In genomic region chr12:10661338-10661737, GRCh38 we compare ENCODE assay signal across 24 cellular contexts. TPM values are rescaled to one million over a fixed set of nuclear protein-coding genes. Genes with fewer than 3 reads are reported as not detected.
DNase-seq lines count a peak whose midpoint lies in the region; ATAC-seq, FAIRE-seq and TF ChIP-seq lines count a peak whose summit lies in the region.
"Had no signal": no experiment of that assay in that cellular context is flagged by ENCODE, and none has a peak within 500 bp of the region (broad histone marks: within the 10 kb centered on the region; RNA-seq: fewer than 3 reads in every experiment).

No MANE protein-coding gene starts in this region.

- H3K27ac Mint-ChIP-seq in T-helper 17 cell = no peak overlapping the region
- H3K27ac Mint-ChIP-seq: activated naive CD4-positive, alpha-beta T cell treated with anti-CD3 and anti-CD28 coated beads, Interleukin-2, amount 50 U/mL, for 24 hours; brain; stimulated activated naive CD8-positive, alpha-beta T cell treated with anti-CD3 and anti-CD28 coated beads, Interleukin-15, amount 100 ng/mL, for 72 hours had no signal

- TF ChIP-seq POLR2A in right lobe of liver (IDR thresholded peaks at IDR 0.05) (no peak), HepG2 (IDR thresholded peaks at IDR 0.05; ENCODE audit: insufficient read depth in 1 of 2, low read depth in 2 of 2, low read length in 2 of 2) (no peak)

- WGBS in right lobe of liver (ENCODE audit: insufficient coverage, low coverage, low lambda C conversion rate, missing lambda C conversion rate) = 37% methylated on average over 3 of the region's 3 CpGs
- 2% methylated on average over 3 of the region's 3 CpGs for WGBS in HepG2 (ENCODE audit: low lambda C conversion rate)

- POLR2A ChIA-PET in HepG2 (lab: Yijun Ruan, JAX) = no interaction called here

- no peak overlapping the region for H3K4me2 ChIP-seq in HepG2 (ENCODE audit: low read depth, low read length)

- H3K4me3 ChIP-seq in right lobe of liver (no peak overlapping the region), HepG2 (replicated peaks in 1 of 3; ENCODE audit: insufficient read depth in 1 of 3, low read depth in 2 of 3, low read length in 3 of 3) (no peak overlapping the region), foreskin fibroblast (ENCODE audit: low read depth in 1 of 2, low read length in 2 of 2) (no peak overlapping the region), upper lobe of right lung (no peak overlapping the region)
- H3K4me3 ChIP-seq: dorsolateral prefrontal cortex, esophagus squamous epithelium had no signal

- ATAC-seq in right lobe of liver (peak in 3 of 4 donors; percentile 29 to 72 (median 36)), HepG2 (no peak), upper lobe of right lung (peak; percentile 21), T-helper 17 cell (no peak), Right ventricle myocardium inferior (no peak)
- ATAC-seq: Panc1; right cardiac atrium; stimulated activated naive CD8-positive, alpha-beta T cell treated with anti-CD3 and anti-CD28 coated beads, Interleukin-15, amount 100 ng/mL, for 72 hours had no signal

- H2AFZ ChIP-seq in HepG2 (ENCODE audit: low read length) = no peak overlapping the region

- H3K4me3 Mint-ChIP-seq in T-helper 17 cell = no peak overlapping the region
- H3K4me3 Mint-ChIP-seq: activated naive CD4-positive, alpha-beta T cell treated with anti-CD3 and anti-CD28 coated beads, Interleukin-2, amount 50 U/mL, for 24 hours; brain; IgD-negative memory B cell; stimulated activated naive CD8-positive, alpha-beta T cell treated with anti-CD3 and anti-CD28 coated beads, Interleukin-15, amount 100 ng/mL, for 72 hours had no signal

- intact Hi-C loops in right lobe of liver (cut with DNase I) = no loop called here
- intact Hi-C loops in HepG2 (cut with micrococcal nuclease; ENCODE audit: unreplicated experiment) = no loop called here
- intact Hi-C loops in upper lobe of right lung (cut with DNase I) = no loop called here
- intact Hi-C loops in Right ventricle myocardium inferior (cut with DNase I) = no loop called here

- TF ChIP-seq EP300 in HepG2 (IDR thresholded peaks at IDR 0.05; ENCODE audit: low read depth in 2 of 2, low read length in 2 of 2) = no peak
- TF ChIP-seq EP300 in HepG2 (CRISPR knock-in tag; IDR thresholded peaks at IDR 0.05; ENCODE audit: borderline replicate concordance) = no peak

- BruUV-seq in HepG2 (replicated peaks; lab: Mats Ljungman, UMichigan) = no TSS peak

- H3K9me3 ChIP-seq in right lobe of liver = no peaks in the 10 kb centered on the region
- H3K9me3 ChIP-seq in HepG2 (ENCODE audit: low read length) = 0 out of 2 replicates have a peak, but pooled peaks cover 8% of the 10 kb centered on the region
- H3K9me3 ChIP-seq in upper lobe of right lung = no peaks in the 10 kb centered on the region
- no peaks in the 10 kb centered on the region for H3K9me3 ChIP-seq in T-helper 17 cell (ENCODE audit: control insufficient read depth, low read length, poor library complexity, severe bottlenecking)
- H3K9me3 ChIP-seq: esophagus squamous epithelium had no signal

- H4K20me1 ChIP-seq in HepG2 (ENCODE audit: insufficient read depth, low read length) = no peaks in the 10 kb centered on the region

- no peak overlapping the region for H3K9ac ChIP-seq in HepG2 (ENCODE audit: insufficient read depth, low read depth, low read length)

- DNase-seq in right lobe of liver (no peak), HepG2 (ENCODE audit: low spot score) (no peak), foreskin fibroblast (peak; percentile 54 to 71), upper lobe of right lung (no peak), NCI-H2227 treated with DMSO at 0.1 percent for 48 hours (lab: John Stamatoyannopoulos, UW) (no peak), T-helper 17 cell (no peak), Right ventricle myocardium inferior (ENCODE audit: missing footprints) (no peak)
- DNase-seq: activated CD4-positive, alpha-beta T cell treated with anti-CD3 and anti-CD28 coated beads, Interleukin-2, amount 50 U/mL, for 1 hour; activated T-cell treated with anti-CD3 and anti-CD28 coated beads, Interleukin-2, amount 50 U/mL, for 1 hour; dorsolateral prefrontal cortex; esophagus squamous epithelium; hippocampal formation; kidney glomerular epithelial cell; NCI-H1092; NCI-H69; right cardiac atrium; stimulated activated CD4-positive, alpha-beta T cell treated with anti-CD3 and anti-CD28 coated beads, Interleukin-1b, Interleukin-23, amount 100 ng/mL, for 48 hours; stimulated activated naive CD8-positive, alpha-beta T cell treated with anti-CD3 and anti-CD28 coated beads, Interleukin-15, amount 100 ng/mL, for 72 hours had no signal

- in situ Hi-C loops in HepG2 (cut with HindIII; ENCODE audit: extremely low pct_ligation_motif_present, low pct_unique_long_range_greater_than_20kb) = no loop called here

- H3K27ac ChIP-seq in right lobe of liver = no peak overlapping the region
- no peak overlapping the region for H3K27ac ChIP-seq in HepG2 (ENCODE audit: extremely low read length, insufficient read depth, low read length)
- H3K27ac ChIP-seq in VCaP = peak overlapping the region; percentile 57
- H3K27ac ChIP-seq in upper lobe of right lung = no peak overlapping the region
- H3K27ac ChIP-seq: dorsolateral prefrontal cortex, esophagus squamous epithelium had no signal

- H3K27me3 ChIP-seq in right lobe of liver (peaks cover 0 to 3% of the 10 kb centered on the region in 2 donors), HepG2 (ENCODE audit: control insufficient read depth in 1 of 2, insufficient read depth in 2 of 2, low read length in 2 of 2) (no peaks in the 10 kb centered on the region), upper lobe of right lung (no peaks in the 10 kb centered on the region)
- H3K27me3 ChIP-seq: dorsolateral prefrontal cortex, esophagus squamous epithelium had no signal

- H3K27me3 Mint-ChIP-seq in T-helper 17 cell = peaks cover 51% of the 10 kb centered on the region
- H3K27me3 Mint-ChIP-seq: stimulated activated naive CD8-positive, alpha-beta T cell treated with anti-CD3 and anti-CD28 coated beads, Interleukin-15, amount 100 ng/mL, for 72 hours had no signal

- H3K36me3 Mint-ChIP-seq in T-helper 17 cell (ENCODE audit: low read depth) = no peaks in the 10 kb centered on the region
- H3K36me3 Mint-ChIP-seq: activated naive CD4-positive, alpha-beta T cell treated with anti-CD3 and anti-CD28 coated beads, Interleukin-2, amount 50 U/mL, for 24 hours; brain; IgD-negative memory B cell had no signal

- CTCF ChIA-PET in HepG2 (lab: Yijun Ruan, JAX; ENCODE audit: low intra/inter-chr PET ratio, low total read pairs) = no interaction called here

- H3K4me1 Mint-ChIP-seq in T-helper 17 cell = peaks cover 2% of the 10 kb centered on the region
- H3K4me1 Mint-ChIP-seq: activated naive CD4-positive, alpha-beta T cell treated with anti-CD3 and anti-CD28 coated beads, Interleukin-2, amount 50 U/mL, for 24 hours; brain; IgD-negative memory B cell; stimulated activated naive CD8-positive, alpha-beta T cell treated with anti-CD3 and anti-CD28 coated beads, Interleukin-15, amount 100 ng/mL, for 72 hours had no signal

- TF ChIP-seq CTCF in right lobe of liver (IDR thresholded peaks at IDR 0.05) (no peak), HepG2 (CRISPR knock-in tag; IDR thresholded peaks at IDR 0.05) (no peak), VCaP (conservative IDR thresholded peaks at IDR 0.05) (no peak), foreskin fibroblast (IDR thresholded peaks at IDR 0.05; ENCODE audit: low read depth, low read length) (no peak), upper lobe of right lung (IDR thresholded peaks at IDR 0.05) (no peak)

- FAIRE-seq in HepG2 (lab: Jason Lieb, UNC) = no peak
- FAIRE-seq: urothelium cell line had no signal

- no peak for TF ChIP-seq RAD21 in HepG2 (CRISPR knock-in tag; IDR thresholded peaks at IDR 0.05)

- H3K79me2 ChIP-seq in HepG2 (ENCODE audit: insufficient read depth, low read length) = no peaks in the 10 kb centered on the region

- H3K36me3 ChIP-seq in right lobe of liver = no peaks in the 10 kb centered on the region
- no peaks in the 10 kb centered on the region for H3K36me3 ChIP-seq in HepG2 (replicated peaks in 1 of 2; ENCODE audit: control insufficient read depth in 1 of 2, insufficient read depth in 2 of 2, low read length in 2 of 2)
- no peaks in the 10 kb centered on the region for H3K36me3 ChIP-seq in upper lobe of right lung
- H3K36me3 ChIP-seq: esophagus squamous epithelium had no signal

- H3K4me1 ChIP-seq in right lobe of liver = no peaks in the 10 kb centered on the region
- no peaks in the 10 kb centered on the region for H3K4me1 ChIP-seq in HepG2 (ENCODE audit: insufficient read depth, low read length)
- H3K4me1 ChIP-seq in upper lobe of right lung = no peaks in the 10 kb centered on the region
- H3K4me1 ChIP-seq: esophagus squamous epithelium had no signal

RNA-seq across cellular contexts. Expression of gene STYK1, which starts 12.5 kb away (rescaled TPM):
- total RNA-seq in right lobe of liver = not detected
- total RNA-seq in HepG2 (2016; rRNA removed; fragmentation: Illumina TruSeq; extraction: Trizol) = not detected in 2 replicates
- total RNA-seq in HepG2 (2016; cell fraction: cytosol; rRNA removed; fragmentation: Illumina TruSeq; extraction: Trizol; ENCODE audit: low read depth) = not detected in 2 replicates
- not detected in 2 replicates for total RNA-seq in HepG2 (2016; cell fraction: insoluble cytoplasmic fraction; rRNA removed; fragmentation: Illumina TruSeq; extraction: Trizol)
- total RNA-seq in HepG2 (2016; cell fraction: membrane; rRNA removed; fragmentation: Illumina TruSeq; extraction: Trizol) = not detected in 2 replicates
- total RNA-seq in HepG2 (2016; cell fraction: nucleus; rRNA removed; fragmentation: Illumina TruSeq; extraction: Trizol) = not detected in 2 replicates
- not detected in 2 replicates for polyA plus RNA-seq in HepG2 (2011; rRNA removed)
- not detected in 2 replicates for polyA plus RNA-seq in HepG2 (2011; cell fraction: cytosol; rRNA removed)
- polyA plus RNA-seq in HepG2 (2011; cell fraction: nucleus; rRNA removed) = not detected in 2 replicates
- polyA plus RNA-seq in HepG2 (2012) = not detected in 2 replicates
- not detected in 2 replicates for polyA plus RNA-seq in HepG2 (2016; cell fraction: cytosol; fragmentation: Illumina TruSeq; extraction: Trizol; ENCODE audit: low read depth)
- not detected in 2 replicates for polyA plus RNA-seq in HepG2 (2016; cell fraction: insoluble cytoplasmic fraction; fragmentation: Illumina TruSeq; extraction: Trizol; ENCODE audit: low read depth)
- polyA plus RNA-seq in HepG2 (2016; cell fraction: membrane; fragmentation: Illumina TruSeq; extraction: Trizol; ENCODE audit: low read depth) = not detected in 2 replicates
- polyA plus RNA-seq in HepG2 (2016; cell fraction: nucleus; fragmentation: Illumina TruSeq; extraction: Trizol; ENCODE audit: insufficient read depth, low read depth) = not detected in 2 replicates
- 9.3 TPM in 1 of 2 replicates, not detected in the other for polyA minus RNA-seq in HepG2 (2011; rRNA and poly(A)+ RNA removed; ENCODE audit: low replicate concordance)
- not detected in 2 replicates for polyA minus RNA-seq in HepG2 (2011; cell fraction: cytosol; rRNA and poly(A)+ RNA removed)
- polyA minus RNA-seq in HepG2 (2011; cell fraction: nucleus; rRNA and poly(A)+ RNA removed) = not detected in 2 replicates
- 0.93 TPM for total RNA-seq in upper lobe of right lung
- not detected for total RNA-seq in T-helper 17 cell
- total RNA-seq in Right ventricle myocardium inferior = not detected
- polyA plus RNA-seq: IgD-negative memory B cell had no signal

RNA-seq across cellular contexts. Expression of gene MAGOHB, which starts 47.9 kb away (rescaled TPM):
- 10 to 100 TPM in 1 of 6 experiments, 1 to 10 TPM in 5; 6.6 to 11.8 (median 9.6) TPM for total RNA-seq in right lobe of liver
- 49.8 and 84.5 TPM in 2 replicates for total RNA-seq in HepG2 (2016; rRNA removed; fragmentation: Illumina TruSeq; extraction: Trizol)
- total RNA-seq in HepG2 (2016; cell fraction: cytosol; rRNA removed; fragmentation: Illumina TruSeq; extraction: Trizol; ENCODE audit: low read depth) = 10.5 and 10.9 TPM in 2 replicates
- total RNA-seq in HepG2 (2016; cell fraction: insoluble cytoplasmic fraction; rRNA removed; fragmentation: Illumina TruSeq; extraction: Trizol) = 55.7 and 91.3 TPM in 2 replicates
- total RNA-seq in HepG2 (2016; cell fraction: membrane; rRNA removed; fragmentation: Illumina TruSeq; extraction: Trizol) = 17.1 and 20.0 TPM in 2 replicates
- total RNA-seq in HepG2 (2016; cell fraction: nucleus; rRNA removed; fragmentation: Illumina TruSeq; extraction: Trizol) = 33.5 and 38.7 TPM in 2 replicates
- polyA plus RNA-seq in HepG2 (2011; rRNA removed) = 5.3 and 7.0 TPM in 2 replicates
- polyA plus RNA-seq in HepG2 (2011; cell fraction: cytosol; rRNA removed) = 3.7 and 7.1 TPM in 2 replicates
- 6.3 and 7.9 TPM in 2 replicates for polyA plus RNA-seq in HepG2 (2011; cell fraction: nucleus; rRNA removed)
- 8.9 and 18.0 TPM in 2 replicates for polyA plus RNA-seq in HepG2 (2012)
- 12.2 and 13.0 TPM in 2 replicates for polyA plus RNA-seq in HepG2 (2016; cell fraction: cytosol; fragmentation: Illumina TruSeq; extraction: Trizol; ENCODE audit: low read depth)
- 89.7 and 106 TPM in 2 replicates for polyA plus RNA-seq in HepG2 (2016; cell fraction: insoluble cytoplasmic fraction; fragmentation: Illumina TruSeq; extraction: Trizol; ENCODE audit: low read depth)
- polyA plus RNA-seq in HepG2 (2016; cell fraction: membrane; fragmentation: Illumina TruSeq; extraction: Trizol; ENCODE audit: low read depth) = 17.7 and 17.9 TPM in 2 replicates
- 41.1 and 45.5 TPM in 2 replicates for polyA plus RNA-seq in HepG2 (2016; cell fraction: nucleus; fragmentation: Illumina TruSeq; extraction: Trizol; ENCODE audit: insufficient read depth, low read depth)
- 5.2 and 11.8 TPM in 2 replicates for polyA minus RNA-seq in HepG2 (2011; rRNA and poly(A)+ RNA removed; ENCODE audit: low replicate concordance)
- 3.0 and 6.7 TPM in 2 replicates for polyA minus RNA-seq in HepG2 (2011; cell fraction: cytosol; rRNA and poly(A)+ RNA removed)
- 67.5 and 71.3 TPM in 2 replicates for polyA minus RNA-seq in HepG2 (2011; cell fraction: nucleus; rRNA and poly(A)+ RNA removed)
- total RNA-seq in upper lobe of right lung = 21.3 TPM
- 10 to 100 TPM; 10.6 to 11.1 TPM for total RNA-seq in T-helper 17 cell
- 14.8 TPM for total RNA-seq in Right ventricle myocardium inferior

Comparison
In these comparisons a context has a peak if more than half of its experiments do, and no peak if none do; other contexts are left out.
1. ATAC-seq: peak in right lobe of liver (3 of 4) and upper lobe of right lung (single experiment); none in HepG2 (single experiment), T-helper 17 cell (single experiment) and Right ventricle myocardium inferior (single experiment).
2. DNase-seq: peak in foreskin fibroblast (2 of 2); none in right lobe of liver (0 of 3), HepG2 (single experiment), upper lobe of right lung (single experiment), NCI-H2227 treated with DMSO at 0.1 percent for 48 hours (single experiment), T-helper 17 cell (0 of 3) and Right ventricle myocardium inferior (single experiment).